Comparison of ENCODE assay signal across 16 cellular contexts in the genomic region with DNA sequence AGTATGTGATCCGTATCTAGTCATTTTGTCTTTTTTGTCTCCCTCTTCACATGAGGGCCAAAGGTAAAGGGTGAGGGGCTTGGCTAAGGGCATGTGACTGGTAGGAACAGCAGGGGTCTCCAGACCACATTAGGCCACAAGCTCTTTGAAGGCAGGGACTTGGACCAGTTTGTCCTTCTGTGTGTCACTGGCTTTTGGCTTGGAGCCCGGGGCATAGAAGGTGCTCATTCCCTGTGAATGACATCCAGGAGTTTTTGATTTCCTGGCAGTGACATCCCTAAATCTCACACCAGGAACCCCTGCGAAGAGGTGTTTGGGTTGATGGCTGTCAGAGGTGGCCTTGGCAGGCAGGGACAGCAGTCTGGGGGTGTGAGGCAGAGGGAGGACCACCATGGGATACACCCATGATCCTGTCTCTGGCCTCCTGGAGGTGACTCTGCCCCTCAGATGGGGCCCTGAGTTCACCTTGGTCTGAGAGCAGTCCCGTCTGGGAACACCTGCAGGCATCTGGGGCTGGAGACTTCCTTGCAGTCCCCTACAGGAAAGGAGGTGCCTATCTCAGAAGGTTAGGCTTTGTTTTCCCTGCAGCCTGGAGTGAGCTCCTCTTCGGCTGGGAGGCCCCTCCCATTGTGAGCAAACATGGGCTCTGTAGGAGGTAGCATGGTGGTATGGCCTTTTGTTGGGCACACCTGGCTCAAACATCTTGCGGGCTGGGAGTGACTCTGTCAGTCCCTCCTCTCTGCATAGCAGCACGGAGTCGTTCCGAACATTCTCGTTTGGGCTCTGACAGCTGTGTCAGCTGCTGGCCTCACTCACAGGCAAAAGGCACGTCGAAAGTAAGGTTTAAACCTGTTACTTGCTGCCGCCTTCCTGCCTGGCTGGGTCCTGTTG. TPM values are rescaled to one million over a fixed set of nuclear protein-coding genes. Genes with fewer than 3 reads are reported as not detected.
A peak's percentile ranks its signal among the peaks of the same experiment; 100 is the strongest.
DNase-seq lines count a peak whose midpoint lies in the region; ATAC-seq and TF ChIP-seq lines count a peak whose summit lies in the region.
"Had no signal": no experiment of that assay in that cellular context is flagged by ENCODE, and none has a peak within 500 bp of the region (broad histone marks: within the 10 kb centered on the region; RNA-seq: fewer than 3 reads in every experiment).

No MANE protein-coding gene starts in this region.

- no CpG with 5 or more reads among the region's 13 CpGs for WGBS in trophoblast cell (ENCODE audit: extremely low coverage, insufficient coverage, insufficient read length)

- H2AK5ac ChIP-seq in trophoblast cell (ENCODE audit: low read length), result no peak overlapping the region

- ATAC-seq in GM21723 (IDR thresholded peaks at IDR 0.05; ENCODE audit: unreplicated experiment) (no peak), HG03378 (IDR thresholded peaks at IDR 0.05; ENCODE audit: unreplicated experiment) (no peak)
- ATAC-seq: activated CD8-positive, alpha-beta T cell treated with anti-CD3 and anti-CD28 coated beads for 36 hours; left lung; SK-N-SH treated with all-trans-retinoic acid at 6 μM for 48 hours had no signal

- intact Hi-C loops in activated CD4-positive, alpha-beta memory T cell treated with anti-CD3 and anti-CD28 coated beads for 36 hours (cut with micrococcal nuclease), result no loop called here

- H3K36me3 Mint-ChIP-seq in activated CD4-positive, alpha-beta memory T cell treated with anti-CD3 and anti-CD28 coated beads for 36 hours, result no peaks in the 10 kb centered on the region

- CTCF ChIA-PET in activated CD4-positive, alpha-beta memory T cell treated with anti-CD3 and anti-CD28 coated beads for 36 hours (lab: Charles Lee), result no interaction called here

- H2BK5ac ChIP-seq in trophoblast cell (ENCODE audit: low read depth, low read length, poor library complexity), result no peak overlapping the region

- no peaks in the 10 kb centered on the region for H3K27me3 Mint-ChIP-seq in activated CD4-positive, alpha-beta memory T cell treated with anti-CD3 and anti-CD28 coated beads for 36 hours
- H3K27me3 Mint-ChIP-seq: activated CD8-positive, alpha-beta T cell treated with anti-CD3 and anti-CD28 coated beads for 36 hours had no signal

- H3K27me3 ChIP-seq in trophoblast cell (ENCODE audit: insufficient read depth, low read length), result no peaks in the 10 kb centered on the region

- no peaks in the 10 kb centered on the region for H3K79me1 ChIP-seq in trophoblast cell (ENCODE audit: low read length)

- H3K4me1 ChIP-seq in trophoblast cell (ENCODE audit: control insufficient read depth in 1 of 2, insufficient read depth in 2 of 2, low read length in 2 of 2), result no peaks in the 10 kb centered on the region
- H3K4me1 ChIP-seq: left lung had no signal

- H3K4me3 ChIP-seq in epithelial cell of esophagus (ENCODE audit: low read length) (no peak overlapping the region), trophoblast cell (ENCODE audit: low read depth, low read length) (no peak overlapping the region)
- H3K4me3 ChIP-seq: left lung, thoracic aorta had no signal

- H4K91ac ChIP-seq in trophoblast cell (ENCODE audit: low read depth, low read length), result no peak overlapping the region

- no peak overlapping the region for H3K4ac ChIP-seq in trophoblast cell (ENCODE audit: low read depth, low read length)

- no peak overlapping the region for H2BK120ac ChIP-seq in trophoblast cell (ENCODE audit: insufficient read depth, low read length, poor library complexity)

- H3K9ac ChIP-seq in trophoblast cell (ENCODE audit: low read length), result no peak overlapping the region

- no peak overlapping the region for H3K4me2 ChIP-seq in trophoblast cell (ENCODE audit: low read length)

- no peak overlapping the region for H4K12ac ChIP-seq in trophoblast cell (ENCODE audit: low read depth, low read length)

- no peak overlapping the region for H3K4me3 Mint-ChIP-seq in activated CD4-positive, alpha-beta memory T cell treated with anti-CD3 and anti-CD28 coated beads for 36 hours
- H3K4me3 Mint-ChIP-seq: activated CD8-positive, alpha-beta T cell treated with anti-CD3 and anti-CD28 coated beads for 36 hours had no signal

- no peak overlapping the region for H3K27ac ChIP-seq in trophoblast cell (ENCODE audit: low read depth, low read length)
- H3K27ac ChIP-seq: HL-60, left lung, thoracic aorta had no signal

- H3K27ac Mint-ChIP-seq in activated CD4-positive, alpha-beta memory T cell treated with anti-CD3 and anti-CD28 coated beads for 36 hours, result no peak overlapping the region
- H3K27ac Mint-ChIP-seq: activated CD8-positive, alpha-beta T cell treated with anti-CD3 and anti-CD28 coated beads for 36 hours had no signal

- DNase-seq in NCI-H2029 (lab: John Stamatoyannopoulos, UW), result peak; percentile 15
- DNase-seq in NCI-H2029 treated with DMSO at 0.1 percent for 48 hours (lab: John Stamatoyannopoulos, UW), result no peak
- peak; percentile 85 for DNase-seq in NCI-H345 treated with DMSO at 0.1 percent for 48 hours (lab: John Stamatoyannopoulos, UW; ENCODE audit: unreplicated experiment)
- DNase-seq in epithelial cell of esophagus (ENCODE audit: low read depth), result peak; percentile 61
- DNase-seq in trophoblast cell, result peak; percentile 84 to 93
- DNase-seq in activated CD4-positive, alpha-beta memory T cell treated with anti-CD3 and anti-CD28 coated beads for 36 hours, result no peak
- DNase-seq: activated CD8-positive, alpha-beta T cell treated with anti-CD3 and anti-CD28 coated beads for 36 hours; erythroblast; Kasumi-1; stimulated activated CD8-positive, alpha-beta memory T cell treated with anti-CD3 and anti-CD28 coated beads, Interleukin-4, amount 100 ng/mL, for 48 hours had no signal

- no peak overlapping the region for H3K14ac ChIP-seq in trophoblast cell (ENCODE audit: low read length)

- H3K9me3 Mint-ChIP-seq in activated CD4-positive, alpha-beta memory T cell treated with anti-CD3 and anti-CD28 coated beads for 36 hours, result no peaks in the 10 kb centered on the region
- H3K9me3 Mint-ChIP-seq: activated CD8-positive, alpha-beta T cell treated with anti-CD3 and anti-CD28 coated beads for 36 hours had no signal

- no peak overlapping the region for H3K23ac ChIP-seq in trophoblast cell (ENCODE audit: low read length)

- no peaks in the 10 kb centered on the region for H3K4me1 Mint-ChIP-seq in activated CD4-positive, alpha-beta memory T cell treated with anti-CD3 and anti-CD28 coated beads for 36 hours (ENCODE audit: low read depth)

- no peaks in the 10 kb centered on the region for H3K36me3 ChIP-seq in trophoblast cell (ENCODE audit: control insufficient read depth in 1 of 2, insufficient read depth in 2 of 2, low read length in 2 of 2)
- H3K36me3 ChIP-seq: left lung, thoracic aorta had no signal

- no peak overlapping the region for H2BK12ac ChIP-seq in trophoblast cell (ENCODE audit: low read length)

- no peaks in the 10 kb centered on the region for H3K79me2 ChIP-seq in trophoblast cell (ENCODE audit: control insufficient read depth, insufficient read depth, low read length, poor library complexity)

- no peak overlapping the region for H2AFZ ChIP-seq in trophoblast cell (ENCODE audit: insufficient read depth, low read length, poor library complexity)

- TF ChIP-seq CTCF in epithelial cell of esophagus (IDR thresholded peaks at IDR 0.05; ENCODE audit: insufficient read depth, low read depth, low read length, missing control alignments), result no peak

- H3K18ac ChIP-seq in trophoblast cell (ENCODE audit: low read length), result no peak overlapping the region

- H3K9me3 ChIP-seq in trophoblast cell (ENCODE audit: insufficient read depth, low read depth, low read length), result no peaks in the 10 kb centered on the region
- H3K9me3 ChIP-seq: left lung, thoracic aorta had no signal

- POLR2A ChIA-PET in activated CD4-positive, alpha-beta memory T cell treated with anti-CD3 and anti-CD28 coated beads for 36 hours (lab: Charles Lee), result no interaction called here

- no peak overlapping the region for H4K8ac ChIP-seq in trophoblast cell (ENCODE audit: low read depth, low read length)

RNA-seq across cellular contexts. Expression of a gene that starts 38.6 kb away (rescaled TPM):
- polyA plus RNA-seq in trophoblast cell (2013), result 22.0 and 23.6 TPM in 2 replicates
- under 1 TPM; 0.14 to 0.22 TPM for total RNA-seq in activated CD4-positive, alpha-beta memory T cell treated with anti-CD3 and anti-CD28 coated beads for 36 hours
- total RNA-seq: thoracic aorta had no signal

Comparison
In these comparisons a context has a peak if more than half of its experiments do, and no peak if none do; other contexts are left out.
1. DNase-seq: peak in NCI-H2029 (single experiment), NCI-H345 treated with DMSO at 0.1 percent for 48 hours (single experiment), epithelial cell of esophagus (single experiment) and trophoblast cell (2 of 2); none in NCI-H2029 treated with DMSO at 0.1 percent for 48 hours (single experiment) and activated CD4-positive, alpha-beta memory T cell treated with anti-CD3 and anti-CD28 coated beads for 36 hours (single experiment).